In genomic region chr21:33109574-33110339, GRCh38 we compare ENCODE assay signal across 9 cellular contexts. TPM values are rescaled to one million over a fixed set of nuclear protein-coding genes. Genes with fewer than 3 reads are reported as not detected.
DNase-seq lines count a peak whose midpoint lies in the region; ATAC-seq and TF ChIP-seq lines count a peak whose summit lies in the region.
"Had no signal": no experiment of that assay in that cellular context is flagged by ENCODE, and none has a peak within 500 bp of the region (broad histone marks: within the 10 kb centered on the region; RNA-seq: fewer than 3 reads in every experiment).

No MANE protein-coding gene starts in this region.

- H3K36me3 ChIP-seq in BLaER1 = no peaks in the 10 kb centered on the region
- no peaks in the 10 kb centered on the region for H3K36me3 ChIP-seq in breast epithelium
- H3K36me3 ChIP-seq in GM23248 (ENCODE audit: low read depth) = no peaks in the 10 kb centered on the region
- H3K36me3 ChIP-seq: transverse colon had no signal

- no peaks in the 10 kb centered on the region for H3F3A ChIP-seq in GM23248 (ENCODE audit: insufficient read depth)

- no peak for TF ChIP-seq CTCF in breast epithelium (IDR thresholded peaks at IDR 0.05)
- TF ChIP-seq CTCF in Calu3 (IDR thresholded peaks at IDR 0.05; ENCODE audit: unreplicated experiment) = no peak

- H3K27ac ChIP-seq in BLaER1 (no peak overlapping the region), breast epithelium (no peak overlapping the region), GM23248 (no peak overlapping the region)
- H3K27ac ChIP-seq: transverse colon had no signal

- WGBS in GM23248 (ENCODE audit: low coverage in 1 of 2, low lambda C conversion rate in 2 of 2, missing lambda C conversion rate in 2 of 2), 2 experiments = 3 to 4% methylated on average over 18 to 45 of the region's 45 CpGs

- no peak overlapping the region for H3K27ac Mint-ChIP-seq in activated CD4-positive, alpha-beta memory T cell treated with anti-CD3 and anti-CD28 coated beads for 36 hours
- H3K27ac Mint-ChIP-seq in Calu3 (ENCODE audit: unreplicated experiment) = no peak overlapping the region

- no peaks in the 10 kb centered on the region for H3K36me3 Mint-ChIP-seq in activated CD4-positive, alpha-beta memory T cell treated with anti-CD3 and anti-CD28 coated beads for 36 hours
- H3K36me3 Mint-ChIP-seq in Calu3 (ENCODE audit: insufficient read depth, unreplicated experiment) = no peaks in the 10 kb centered on the region

- in situ Hi-C loops in KBM-7 (cut with MboI; ENCODE audit: low pct_unique_long_range_greater_than_20kb, low sequenced_read_pairs) (no loop called here), GM23248 (cut with MboI) (no loop called here)

- H3K4me3 ChIP-seq in BLaER1 (peak overlapping the region; percentile 57), breast epithelium (peak overlapping the region in 1 of 3 donors; percentile 49), GM23248 (no peak overlapping the region)

- H3K27me3 Mint-ChIP-seq in activated CD4-positive, alpha-beta memory T cell treated with anti-CD3 and anti-CD28 coated beads for 36 hours = peaks cover 36% of the 10 kb centered on the region
- H3K27me3 Mint-ChIP-seq in Calu3 (ENCODE audit: unreplicated experiment) = peaks cover 94% of the 10 kb centered on the region

- no peaks in the 10 kb centered on the region for H3K9me2 ChIP-seq in GM23248 (ENCODE audit: insufficient read depth)

- no TSS peak for BruUV-seq in Calu3 (replicated peaks; lab: Mats Ljungman, UMichigan)

- POLR2A ChIA-PET in activated CD4-positive, alpha-beta memory T cell treated with anti-CD3 and anti-CD28 coated beads for 36 hours (lab: Charles Lee) = no interaction called here

- H3K4me1 ChIP-seq in BLaER1 (peaks cover 43% of the 10 kb centered on the region), breast epithelium (no peaks in the 10 kb centered on the region), GM23248 (ENCODE audit: insufficient read depth) (no peaks in the 10 kb centered on the region)

- H2AFZ ChIP-seq in GM23248 = no peak overlapping the region

- no peaks in the 10 kb centered on the region for H3K9me3 ChIP-seq in BLaER1
- H3K9me3 ChIP-seq in breast epithelium = no peaks in the 10 kb centered on the region
- H3K9me3 ChIP-seq in GM23248 (ENCODE audit: low read depth) = no peaks in the 10 kb centered on the region
- H3K9me3 ChIP-seq: transverse colon had no signal

- H3K9ac ChIP-seq in BLaER1 (no peak overlapping the region), GM23248 (no peak overlapping the region)

- no peaks in the 10 kb centered on the region for H3K27me3 ChIP-seq in BLaER1
- H3K27me3 ChIP-seq in breast epithelium = peaks cover 0 to 54% of the 10 kb centered on the region in 2 donors
- peaks cover 89% of the 10 kb centered on the region for H3K27me3 ChIP-seq in GM23248 (replicated peaks; ENCODE audit: insufficient read depth)

- no peaks in the 10 kb centered on the region for H4K20me1 ChIP-seq in BLaER1
- no peaks in the 10 kb centered on the region for H4K20me1 ChIP-seq in GM23248 (ENCODE audit: insufficient read depth)

- no peak for ATAC-seq in HG02870 (IDR thresholded peaks at IDR 0.05; ENCODE audit: unreplicated experiment)

- TF ChIP-seq POLR2A in breast epithelium (IDR thresholded peaks at IDR 0.05) = no peak

- intact Hi-C loops in activated CD4-positive, alpha-beta memory T cell treated with anti-CD3 and anti-CD28 coated beads for 36 hours (cut with micrococcal nuclease) = no loop called here
- intact Hi-C loops in breast epithelium (cut with DNase I; ENCODE audit: low total_unique reads) = no loop called here
- intact Hi-C loops in Calu3 (cut with micrococcal nuclease; ENCODE audit: unreplicated experiment) = no loop called here

- H3K9me3 Mint-ChIP-seq in activated CD4-positive, alpha-beta memory T cell treated with anti-CD3 and anti-CD28 coated beads for 36 hours = no peaks in the 10 kb centered on the region
- no peaks in the 10 kb centered on the region for H3K9me3 Mint-ChIP-seq in Calu3 (ENCODE audit: low read depth, unreplicated experiment)

- peak overlapping the region; percentile 21 for H3K4me3 Mint-ChIP-seq in activated CD4-positive, alpha-beta memory T cell treated with anti-CD3 and anti-CD28 coated beads for 36 hours
- no peak overlapping the region for H3K4me3 Mint-ChIP-seq in Calu3 (ENCODE audit: low read depth, unreplicated experiment)

- DNase-seq in KBM-7 (peak; percentile 79), left kidney (ENCODE audit: low read depth, low spot score) (peak; percentile 94), breast epithelium (ENCODE audit: low spot score in 2 of 2) (no peak), Calu3 (no peak), GM23248 (no peak)
- peak; percentile 46 for DNase-seq in activated CD4-positive, alpha-beta memory T cell treated with anti-CD3 and anti-CD28 coated beads for 36 hours
- DNase-seq: transverse colon had no signal

- CTCF ChIA-PET in activated CD4-positive, alpha-beta memory T cell treated with anti-CD3 and anti-CD28 coated beads for 36 hours (lab: Charles Lee) = interaction anchor here (1.0 kb wide), 1 partner anchor 252 kb away, joined by 3 read pairs; no protein-coding TSS in a partner anchor
- CTCF ChIA-PET in Calu3 (lab: Charles Lee) = no interaction called here

- H3K4me1 Mint-ChIP-seq in activated CD4-positive, alpha-beta memory T cell treated with anti-CD3 and anti-CD28 coated beads for 36 hours (ENCODE audit: low read depth) = peaks cover 5% of the 10 kb centered on the region
- H3K4me1 Mint-ChIP-seq in Calu3 (ENCODE audit: low read depth, unreplicated experiment) = no peaks in the 10 kb centered on the region

- H3K4me2 ChIP-seq in BLaER1 (peak overlapping the region; percentile 93), GM23248 (ENCODE audit: unreplicated experiment) (no peak overlapping the region)

- no peaks in the 10 kb centered on the region for H3K79me2 ChIP-seq in GM23248 (ENCODE audit: insufficient read depth)

RNA-seq across cellular contexts. Expression of gene OLIG1, which starts 39.8 kb away (rescaled TPM):
- not detected for total RNA-seq in activated CD4-positive, alpha-beta memory T cell treated with anti-CD3 and anti-CD28 coated beads for 36 hours
- total RNA-seq in breast epithelium (not detected), Calu3 (2022) (not detected in 2 replicates)
- total RNA-seq in GM23248 (2014; rRNA removed; shearing (Covaris generic)) = not detected in 2 replicates
- polyA plus RNA-seq in GM23248 (2016; fragmentation: Nextera tagmentation; extraction: Ambion mirVana) = not detected in 2 replicates
- total RNA-seq: transverse colon had no signal

Comparison
In these comparisons a context has a peak if more than half of its experiments do, and no peak if none do; other contexts are left out.
1. DNase-seq: peak in KBM-7 (single experiment), activated CD4-positive, alpha-beta memory T cell treated with anti-CD3 and anti-CD28 coated beads for 36 hours (single experiment) and left kidney (single experiment); none in breast epithelium (0 of 2), Calu3 (single experiment) and GM23248 (single experiment).